Comparison of ENCODE assay signal across 8 cellular contexts in genomic region chr1:2786329-2787162, GRCh38. TPM values are rescaled to one million over a fixed set of nuclear protein-coding genes. Genes with fewer than 3 reads are reported as not detected.
A peak's percentile ranks its signal among the peaks of the same experiment; 100 is the strongest.
DNase-seq lines count a peak whose midpoint lies in the region; ATAC-seq and TF ChIP-seq lines count a peak whose summit lies in the region.

No MANE protein-coding gene starts in this region.

- H3K36me3 Mint-ChIP-seq in CD8-positive, alpha-beta T cell, result no peaks in the 10 kb centered on the region

- no peak overlapping the region for H3K4me3 ChIP-seq in CD8-positive, alpha-beta T cell (ENCODE audit: low read depth, low read length)
- H3K4me3 ChIP-seq in Loucy (ENCODE audit: low read length, poor library complexity, severe bottlenecking), result no peak overlapping the region

- POLR2A ChIA-PET in CD8-positive, alpha-beta T cell (lab: Charles Lee), result no interaction called here

- DNase-seq in CD8-positive, alpha-beta T cell, result peak; percentile 52 to 87 (median 69)
- DNase-seq in activated T-cell treated with anti-CD3 and anti-CD28 coated beads for 4 hours, result peak; percentile 67
- peak in 40 of 42 donors; percentile 32 to 84 (median 62) for DNase-seq in head of caudate nucleus
- peak; percentile 81 for DNase-seq in stimulated activated CD4-positive, alpha-beta T cell treated with anti-CD3 and anti-CD28 coated beads, Interleukin-15, amount 100 ng/mL, for 24 hours
- no peak for DNase-seq in G401 (ENCODE audit: low spot score)
- no peak for DNase-seq in OCI-M2 (lab: John Stamatoyannopoulos, UW; ENCODE audit: unreplicated experiment)

- in situ Hi-C loops in G401 (cut with HindIII; ENCODE audit: low sequenced_read_pairs), result no loop called here

- ATAC-seq in CD8-positive, alpha-beta T cell, result peak; percentile 69
- no peak for ATAC-seq in HG02885 (IDR thresholded peaks at IDR 0.05; ENCODE audit: poor library complexity, unreplicated experiment)

- no peak overlapping the region for H3K4me2 ChIP-seq in Loucy (ENCODE audit: low read depth, low read length, poor library complexity, severe bottlenecking)

- peak; percentile 82 for TF ChIP-seq CTCF in CD8-positive, alpha-beta T cell (IDR thresholded peaks at IDR 0.05)
- peak; percentile 79 for TF ChIP-seq CTCF in Loucy (conservative IDR thresholded peaks at IDR 0.05; ENCODE audit: low read length)

- intact Hi-C loops in CD8-positive, alpha-beta T cell (cut with DNase I, micrococcal nuclease), result loop anchor here in 1 of 2 experiments (1.0 kb wide), 1 partner anchor 231 kb away; no protein-coding TSS in a partner anchor
- intact Hi-C loops in head of caudate nucleus (cut with DNase I), result no loop called here

- no peak overlapping the region for H3K4me3 Mint-ChIP-seq in CD8-positive, alpha-beta T cell

- H3K27me3 Mint-ChIP-seq in CD8-positive, alpha-beta T cell (ENCODE audit: low read depth), result peaks cover 22% of the 10 kb centered on the region

- no peak overlapping the region for H3K27ac Mint-ChIP-seq in CD8-positive, alpha-beta T cell

- no peaks in the 10 kb centered on the region for H3K79me2 ChIP-seq in Loucy (ENCODE audit: insufficient read depth, low read length)

- peaks cover 9% of the 10 kb centered on the region for H3K4me1 ChIP-seq in CD8-positive, alpha-beta T cell (ENCODE audit: insufficient read depth, low read length)
- no peaks in the 10 kb centered on the region for H3K4me1 ChIP-seq in Loucy (ENCODE audit: insufficient read depth, low read length, poor library complexity, severe bottlenecking)

- CTCF ChIA-PET in CD8-positive, alpha-beta T cell (lab: Charles Lee), result interaction anchor here (0.7 to 1.9 kb wide), 11 partner anchors 8 to 372 kb away, joined by 3 to 6 read pairs (median 4); no protein-coding TSS in a partner anchor

- no peaks in the 10 kb centered on the region for H4K20me1 ChIP-seq in Loucy (ENCODE audit: insufficient read depth, low read length, poor library complexity, severe bottlenecking)

- no peaks in the 10 kb centered on the region for H3K36me3 ChIP-seq in CD8-positive, alpha-beta T cell (ENCODE audit: insufficient read depth, low read length)
- no peaks in the 10 kb centered on the region for H3K36me3 ChIP-seq in Loucy (ENCODE audit: insufficient read depth, low read length)

- H3F3A ChIP-seq in Loucy (ENCODE audit: low read depth), result no peaks in the 10 kb centered on the region

- H3K27me3 ChIP-seq in CD8-positive, alpha-beta T cell (ENCODE audit: insufficient read depth, low read length), result peaks cover 10% of the 10 kb centered on the region
- H3K27me3 ChIP-seq in Loucy (ENCODE audit: insufficient read depth, low read length, poor library complexity, severe bottlenecking), result no peaks in the 10 kb centered on the region

- peaks cover 7% of the 10 kb centered on the region for H3K4me1 Mint-ChIP-seq in CD8-positive, alpha-beta T cell (ENCODE audit: low read depth)

- H3K27ac ChIP-seq in CD8-positive, alpha-beta T cell (ENCODE audit: low read depth, low read length), result no peak overlapping the region

- H3K9me3 ChIP-seq in CD8-positive, alpha-beta T cell (ENCODE audit: low read length), result peaks cover 4% of the 10 kb centered on the region
- no peaks in the 10 kb centered on the region; the same call in 1 of the 2 replicates for H3K9me3 ChIP-seq in Loucy (ENCODE audit: insufficient read depth, low read depth, low read length)

- no peak overlapping the region for H3K9ac ChIP-seq in Loucy (ENCODE audit: low read depth, low read length, poor library complexity, severe bottlenecking)

- peaks cover 10% of the 10 kb centered on the region for H3K9me3 Mint-ChIP-seq in CD8-positive, alpha-beta T cell

- no peak overlapping the region for H2AFZ ChIP-seq in Loucy (ENCODE audit: low read length)

- H3K9me2 ChIP-seq in Loucy (replicated peaks; ENCODE audit: low read depth, low read length), result no peaks in the 10 kb centered on the region

RNA-seq across cellular contexts. Expression of gene TTC34, which starts 14.9 kb away (rescaled TPM):
- under 1 TPM; 0.75 to 0.76 TPM for total RNA-seq in CD8-positive, alpha-beta T cell
- total RNA-seq in G401 (2014; rRNA removed; shearing (Covaris generic)), result 0.17 TPM in 1 of 2 replicates, not detected in the other

Comparison
In these comparisons a context has a peak if more than half of its experiments do, and no peak if none do; other contexts are left out.
1. DNase-seq: peak in CD8-positive, alpha-beta T cell (7 of 7), activated T-cell treated with anti-CD3 and anti-CD28 coated beads for 4 hours (single experiment), head of caudate nucleus (40 of 42) and stimulated activated CD4-positive, alpha-beta T cell treated with anti-CD3 and anti-CD28 coated beads, Interleukin-15, amount 100 ng/mL, for 24 hours (single experiment); none in G401 (single experiment) and OCI-M2 (single experiment).